Comparison of ENCODE assay signal across 15 cellular contexts in genomic region chr18:59874166-59874565, GRCh38. TPM values are rescaled to one million over a fixed set of nuclear protein-coding genes. Genes with fewer than 3 reads are reported as not detected.
DNase-seq lines count a peak whose midpoint lies in the region; ATAC-seq and TF ChIP-seq lines count a peak whose summit lies in the region.
"Had no signal": no experiment of that assay in that cellular context is flagged by ENCODE, and none has a peak within 500 bp of the region (broad histone marks: within the 10 kb centered on the region; RNA-seq: fewer than 3 reads in every experiment).

No MANE protein-coding gene starts in this region.

- no peaks in the 10 kb centered on the region for H4K20me1 ChIP-seq in BLaER1 treated with 17β-estradiol and CSF1 and Interleukin-3, amounts not matched to agents 10 nM and 100 nM

- H3K4me1 ChIP-seq in BLaER1 treated with 17β-estradiol and CSF1 and Interleukin-3, amounts not matched to agents 10 nM and 100 nM = peaks cover 53 to 95% (median 88%) of the 10 kb centered on the region in 10 experiments

- H3K27me3 ChIP-seq in BLaER1 treated with 17β-estradiol and CSF1 and Interleukin-3, amounts not matched to agents 10 nM and 100 nM = no peaks in the 10 kb centered on the region

- peaks cover 0 to 10% (median 4%) of the 10 kb centered on the region in 11 experiments; a peak in 6 of 22 replicates for H3K9me3 ChIP-seq in BLaER1 treated with 17β-estradiol and CSF1 and Interleukin-3, amounts not matched to agents 10 nM and 100 nM (replicated peaks in 1 of 11)

- no peaks in the 10 kb centered on the region for H3K36me3 ChIP-seq in BLaER1 treated with 17β-estradiol and CSF1 and Interleukin-3, amounts not matched to agents 10 nM and 100 nM

- peak overlapping the region; percentile 48 to 99 (median 98); a peak in 21 of 22 replicates for H3K27ac ChIP-seq in BLaER1 treated with 17β-estradiol and CSF1 and Interleukin-3, amounts not matched to agents 10 nM and 100 nM
- H3K27ac ChIP-seq: VCaP had no signal

- H3K4me3 ChIP-seq in BLaER1 treated with 17β-estradiol and CSF1 and Interleukin-3, amounts not matched to agents 10 nM and 100 nM = no peak overlapping the region
- H3K4me3 ChIP-seq in astrocyte of the spinal cord (ENCODE audit: low read depth, low read length) = no peak overlapping the region

- DNase-seq in LoVo (ENCODE audit: low spot score) = peak; percentile 73
- peak; percentile 91 for DNase-seq in astrocyte of the spinal cord (ENCODE audit: low read depth, low spot score)
- DNase-seq in lung microvascular endothelial cell (ENCODE audit: low read depth in 2 of 2) = peak; percentile 29 to 92
- DNase-seq in retina = no peak
- DNase-seq in KG1 (lab: John Stamatoyannopoulos, UW) = no peak
- DNase-seq: cortex of kidney; DMS153; naive B cell; NCI-H1694; stimulated activated CD4-positive, alpha-beta T cell treated with anti-CD3 and anti-CD28 coated beads, Interleukin-1b, Interleukin-23, amount 100 ng/mL, for 48 hours; substantia nigra had no signal

- in situ Hi-C loops in astrocyte of the spinal cord (cut with HindIII; ENCODE audit: low sequenced_read_pairs) = no loop called here

- peak overlapping the region; percentile 44 to 85 (median 71) for H3K4me2 ChIP-seq in BLaER1 treated with 17β-estradiol and CSF1 and Interleukin-3, amounts not matched to agents 10 nM and 100 nM

- TF ChIP-seq CTCF in astrocyte of the spinal cord (IDR thresholded peaks at IDR 0.05; ENCODE audit: low read depth, low read length) = no peak

- peak overlapping the region in 5 of 11 experiments; percentile 46 to 59 (median 53); a peak in 9 of 22 replicates for H3K9ac ChIP-seq in BLaER1 treated with 17β-estradiol and CSF1 and Interleukin-3, amounts not matched to agents 10 nM and 100 nM

- ATAC-seq in GM21390 (IDR thresholded peaks at IDR 0.05; ENCODE audit: unreplicated experiment) (no peak), HG03354 (IDR thresholded peaks at IDR 0.05; ENCODE audit: poor library complexity, severe bottlenecking, unreplicated experiment) (no peak)

RNA-seq across cellular contexts. Expression of gene PMAIP1, which starts 25.6 kb away (rescaled TPM):
- 9.2 and 13.7 TPM in 2 replicates for total RNA-seq in lung microvascular endothelial cell

Comparison
In these comparisons a context has a peak if more than half of its experiments do, and no peak if none do; other contexts are left out.
1. DNase-seq: peak in LoVo (single experiment), astrocyte of the spinal cord (single experiment) and lung microvascular endothelial cell (2 of 2); none in retina (single experiment) and KG1 (single experiment).